ENCODE assay signal across 3 cellular contexts in genomic region chr1:1631793-1632420, GRCh38.
A peak's percentile ranks its signal among the peaks of the same experiment; 100 is the strongest.
TF ChIP-seq lines count a peak whose summit lies in the region.

Gene MMP23B (plus strand): TSS chr1:1632173. CDS start chr1:1632219, 46 bp downstream.

TF ChIP-seq in SK-N-SH, 30 proteins besides CTCF, POLR2A, EP300 and RAD21 (continued from another document):
- TF ChIP-seq PBX3 (IDR thresholded peaks at IDR 0.05): no peak
- no peak for TF ChIP-seq RFX5 (IDR thresholded peaks at IDR 0.05; ENCODE audit: low read length)
- no peak for TF ChIP-seq POLR2AphosphoS5 (IDR thresholded peaks at IDR 0.05; ENCODE audit: low read depth, low read length)
- no peak for TF ChIP-seq MXI1 (IDR thresholded peaks at IDR 0.05; ENCODE audit: low read depth, low read length)

TF ChIP-seq in SK-N-SH treated with all-trans-retinoic acid at 6 μM for 48 hours, 23 proteins besides CTCF, POLR2A, EP300 and RAD21:
- TF ChIP-seq PATZ1 (CRISPR knock-in tag; IDR thresholded peaks at IDR 0.05; ENCODE audit: borderline replicate concordance) (no peak), ESRRG (CRISPR knock-in tag; IDR thresholded peaks at IDR 0.05) (no peak), GLIS3 (CRISPR knock-in tag; IDR thresholded peaks at IDR 0.05) (no peak), PPARA (CRISPR knock-in tag; IDR thresholded peaks at IDR 0.05; ENCODE audit: borderline replicate concordance) (no peak), ISL1 (CRISPR knock-in tag; IDR thresholded peaks at IDR 0.05) (no peak), CSRNP3 (CRISPR knock-in tag; IDR thresholded peaks at IDR 0.05) (no peak), TSHZ2 (CRISPR knock-in tag; IDR thresholded peaks at IDR 0.05) (no peak), TCF4 (CRISPR knock-in tag; IDR thresholded peaks at IDR 0.05; ENCODE audit: borderline replicate concordance) (no peak), ARNTL (CRISPR knock-in tag; IDR thresholded peaks at IDR 0.05; ENCODE audit: borderline replicate concordance, low read depth) (no peak), ZFP3 (CRISPR knock-in tag; IDR thresholded peaks at IDR 0.05) (no peak), ZFP30 (CRISPR knock-in tag; IDR thresholded peaks at IDR 0.05) (no peak), ZC3H10 (CRISPR knock-in tag; IDR thresholded peaks at IDR 0.05) (no peak), CSDC2 (CRISPR knock-in tag; IDR thresholded peaks at IDR 0.05) (no peak), BACH2 (CRISPR knock-in tag; IDR thresholded peaks at IDR 0.05; ENCODE audit: borderline replicate concordance) (no peak), SNAI2 (CRISPR knock-in tag; IDR thresholded peaks at IDR 0.05) (no peak), ZNF8 (CRISPR knock-in tag; IDR thresholded peaks at IDR 0.05) (no peak), CREB5 (CRISPR knock-in tag; IDR thresholded peaks at IDR 0.05; ENCODE audit: low read depth) (no peak), POU6F1 (CRISPR knock-in tag; IDR thresholded peaks at IDR 0.05; ENCODE audit: borderline replicate concordance, low read depth) (no peak), TOX (CRISPR knock-in tag; IDR thresholded peaks at IDR 0.05; ENCODE audit: borderline replicate concordance) (no peak), OSR1 (CRISPR knock-in tag; IDR thresholded peaks at IDR 0.05) (no peak)

TF ChIP-seq in HepG2, 621 proteins besides CTCF, POLR2A, EP300 and RAD21 (continued from another document):
- peak; percentile 66; the same call in 1 of the 2 replicates for TF ChIP-seq SIX4 (CRISPR knock-in tag; IDR thresholded peaks at IDR 0.05)
- TF ChIP-seq PREB (CRISPR knock-in tag; IDR thresholded peaks at IDR 0.05): no peak
- TF ChIP-seq UBTF (CRISPR knock-in tag; IDR thresholded peaks at IDR 0.05): peak; percentile 50; the same call in 1 of the 2 replicates
- TF ChIP-seq ZFX (CRISPR knock-in tag; IDR thresholded peaks at IDR 0.05; ENCODE audit: low read depth): peak; percentile 59; the same call in 1 of the 2 replicates
- peak; percentile 92 for TF ChIP-seq ZNF770 (CRISPR knock-in tag; IDR thresholded peaks at IDR 0.05)
- TF ChIP-seq ZNF687 (CRISPR knock-in tag; IDR thresholded peaks at IDR 0.05): peak; percentile 49
- no peak for TF ChIP-seq ZXDC (CRISPR knock-in tag; IDR thresholded peaks at IDR 0.05)
- peak; percentile 33; the same call in 1 of the 2 replicates for TF ChIP-seq PHF8 (CRISPR knock-in tag; IDR thresholded peaks at IDR 0.05)
- 0 out of 2 replicates have a peak, but pooled peaks have one; percentile 29 for TF ChIP-seq ZNF777 (CRISPR knock-in tag; IDR thresholded peaks at IDR 0.05)
